Comparison of ENCODE assay signal across 14 cellular contexts in genomic region chr15:50484781-50485180, GRCh38.
DNase-seq lines count a peak whose midpoint lies in the region; ATAC-seq, FAIRE-seq and TF ChIP-seq lines count a peak whose summit lies in the region.
"Had no signal": no experiment of that assay in that cellular context is flagged by ENCODE, and none has a peak within 500 bp of the region (broad histone marks: within the 10 kb centered on the region; RNA-seq: fewer than 3 reads in every experiment).

No MANE protein-coding gene starts in this region.

- H4K20me1 ChIP-seq in SK-N-SH (ENCODE audit: insufficient read depth) (no peaks in the 10 kb centered on the region), GM12878 (ENCODE audit: control insufficient read depth, insufficient read depth) (no peaks in the 10 kb centered on the region)

- H3K9me3 ChIP-seq in SK-N-SH (no peaks in the 10 kb centered on the region), GM12878 (replicated peaks; ENCODE audit: control insufficient read depth, insufficient read depth, low read length) (peaks cover 5% of the 10 kb centered on the region), mucosa of descending colon (no peaks in the 10 kb centered on the region)
- H3K9me3 ChIP-seq: ovary, tibial artery had no signal

- H3F3A ChIP-seq in SK-N-SH (replicated peaks; ENCODE audit: insufficient read depth) = peaks cover 7% of the 10 kb centered on the region

- no peak for TF ChIP-seq EP300 in SK-N-SH (IDR thresholded peaks at IDR 0.05; ENCODE audit: borderline replicate concordance in 1 of 2, low read depth in 1 of 2, low read length in 1 of 2)
- TF ChIP-seq EP300 in GM12878 (IDR thresholded peaks at IDR 0.05; ENCODE audit: borderline replicate concordance in 1 of 2, control insufficient read depth in 1 of 2, low read depth in 2 of 2, low read length in 2 of 2) = no peak

- H3K27me3 ChIP-seq in SK-N-SH (ENCODE audit: insufficient read depth) (no peaks in the 10 kb centered on the region), GM12878 (replicated peaks in 1 of 2; ENCODE audit: control insufficient read depth in 2 of 2, insufficient read depth in 2 of 2, low read length in 1 of 2) (no peaks in the 10 kb centered on the region)
- H3K27me3 ChIP-seq: ovary, tibial artery had no signal

- H3K36me3 ChIP-seq in SK-N-SH (replicated peaks in 1 of 2; ENCODE audit: control insufficient read depth in 1 of 2, insufficient read depth in 2 of 2, low read length in 1 of 2) = peaks cover 56 to 69% of the 10 kb centered on the region in 2 experiments
- H3K36me3 ChIP-seq in GM12878 (ENCODE audit: control insufficient read depth in 2 of 2, insufficient read depth in 2 of 2, low read length in 1 of 2) = peaks cover 0 to 27% of the 10 kb centered on the region in 2 experiments
- H3K36me3 ChIP-seq in mucosa of descending colon (ENCODE audit: low read depth) = peaks cover 4% of the 10 kb centered on the region
- H3K36me3 ChIP-seq: ovary had no signal

- BruUV-seq in GM12878 (replicated peaks; lab: Mats Ljungman, UMichigan) = no TSS peak

- no peak overlapping the region for H3K4me2 ChIP-seq in SK-N-SH
- peak overlapping the region; percentile 18; the same call in 1 of the 2 replicates for H3K4me2 ChIP-seq in GM12878 (ENCODE audit: control insufficient read depth, insufficient read depth)

- H3K79me2 ChIP-seq in SK-N-SH (ENCODE audit: insufficient read depth) (no peaks in the 10 kb centered on the region), GM12878 (ENCODE audit: control insufficient read depth, insufficient read depth, low read length) (no peaks in the 10 kb centered on the region)

- DNase-seq in SK-N-SH (no peak), GM12878 (ENCODE audit: low read depth, low spot score) (peak; percentile 46), mucosa of descending colon (no peak), midbrain (lab: John Stamatoyannopoulos, UW) (no peak)
- no peak for DNase-seq in stimulated activated CD4-positive, alpha-beta T cell treated with anti-CD3 and anti-CD28 coated beads, Interleukin-1b, Interleukin-23, amount 100 ng/mL, for 48 hours
- DNase-seq: CD4-positive, CD25-positive, alpha-beta regulatory T cell; effector CD8-positive, alpha-beta T cell; HFFc6; ovary; tibial artery had no signal

- SMC1A ChIA-PET in GM12878 (lab: Charles Lee; ENCODE audit: uncharacterized antibody, unreplicated experiment) = interaction anchor here (0.8 kb wide), 1 partner anchor 79 kb away, joined by 4 read pairs; no protein-coding TSS in a partner anchor

- TF ChIP-seq CTCF in SK-N-SH (IDR thresholded peaks at IDR 0.05) (no peak), GM12878 (IDR thresholded peaks at IDR 0.05 in 2 of 3, conservative IDR thresholded peaks at IDR 0.05 in 1 of 3; ENCODE audit: control insufficient read depth in 2 of 3, extremely low read depth in 1 of 3, insufficient read depth in 1 of 3, low read depth in 3 of 3, low read length in 3 of 3) (no peak), mucosa of descending colon (IDR thresholded peaks at IDR 0.05) (no peak)

- POLR2A ChIA-PET in SK-N-SH (lab: Yijun Ruan, JAX) = no interaction called here
- POLR2A ChIA-PET in GM12878 (lab: Charles Lee) = interaction anchor here (0.6 kb wide), 2 partner anchors 11 to 1446 kb away, joined by 3 read pairs; no protein-coding TSS in a partner anchor

- TF ChIP-seq RAD21 in SK-N-SH (IDR thresholded peaks at IDR 0.05; ENCODE audit: low read length) = no peak
- TF ChIP-seq RAD21 in GM12878 (IDR thresholded peaks at IDR 0.05; ENCODE audit: insufficient read depth, low read depth, low read length) = no peak

- intact Hi-C loops in GM12878 (cut with micrococcal nuclease; ENCODE audit: unreplicated experiment) = loop anchor here (10.0 kb wide), 1 partner anchor 130 kb away; the partner anchor contains the start of gene GABPB1
- intact Hi-C loops in mucosa of descending colon (cut with DNase I, micrococcal nuclease) = no loop called here

- ATAC-seq in SK-N-SH treated with all-trans-retinoic acid at 6 μM for 48 hours = no peak
- peak; percentile 52 for ATAC-seq in GM21447 (IDR thresholded peaks at IDR 0.05; ENCODE audit: unreplicated experiment)
- ATAC-seq in HG03097 (IDR thresholded peaks at IDR 0.05; ENCODE audit: low FRiP score, unreplicated experiment) = peak; percentile 55
- ATAC-seq in GM12878 = peak; percentile 91
- no peak for ATAC-seq in mucosa of descending colon

- RAD21 ChIA-PET in GM12878 (lab: Charles Lee; ENCODE audit: unreplicated experiment) = interaction anchor here (0.6 kb wide), 1 partner anchor 55 kb away, joined by 4 read pairs; no protein-coding TSS in a partner anchor

- CTCF ChIA-PET in SK-N-SH (lab: Yijun Ruan, JAX) = no interaction called here
- CTCF ChIA-PET in GM12878 (lab: Yijun Ruan, JAX) = no interaction called here

- H3K4me3 ChIP-seq in SK-N-SH (ENCODE audit: low read depth in 2 of 2, low read length in 1 of 2) (no peak overlapping the region), GM12878 (no peak overlapping the region), mucosa of descending colon (no peak overlapping the region)
- H3K4me3 ChIP-seq: ovary, tibial artery had no signal

- TF ChIP-seq POLR2A in GM12878 (IDR thresholded peaks at IDR 0.05; ENCODE audit: low read depth, low read length) = no peak

- H3K4me1 ChIP-seq in SK-N-SH (ENCODE audit: control insufficient read depth in 1 of 2, insufficient read depth in 2 of 2, low read depth in 1 of 2, low read length in 1 of 2) (no peaks in the 10 kb centered on the region), GM12878 (ENCODE audit: control insufficient read depth, insufficient read depth, low read length) (peaks cover 9% of the 10 kb centered on the region; the same call in 1 of the 2 replicates), mucosa of descending colon (ENCODE audit: low read depth) (no peaks in the 10 kb centered on the region)
- H3K4me1 ChIP-seq: tibial artery had no signal

- no peaks in the 10 kb centered on the region for H3K9me2 ChIP-seq in SK-N-SH

- H2AFZ ChIP-seq in SK-N-SH (ENCODE audit: low read depth) (no peak overlapping the region), GM12878 (ENCODE audit: control insufficient read depth, low read depth, low read length) (no peak overlapping the region)

- in situ Hi-C loops in GM12878 (cut with MboI) = no loop called here

- H3K27ac ChIP-seq in SK-N-SH (ENCODE audit: low read depth in 2 of 2, low read length in 1 of 2) (no peak overlapping the region), GM12878 (ENCODE audit: control insufficient read depth, insufficient read depth) (no peak overlapping the region)
- H3K27ac ChIP-seq: 22Rv1, ovary, tibial artery had no signal

- peak; percentile 56 for FAIRE-seq in GM12878 (lab: Jason Lieb, UNC)

- 95% methylated on average over 1 of the region's 1 CpG for WGBS in SK-N-SH (ENCODE audit: low lambda C conversion rate)
- WGBS in GM12878 (ENCODE audit: insufficient coverage, insufficient replicate concordance, low lambda C conversion rate, missing lambda C conversion rate) = 4% methylated on average over 1 of the region's 1 CpG

- H3K9ac ChIP-seq in SK-N-SH (no peak overlapping the region), GM12878 (ENCODE audit: control insufficient read depth, insufficient read depth, low read length) (no peak overlapping the region)

TF ChIP-seq in SK-N-SH treated with all-trans-retinoic acid at 6 μM for 48 hours, 23 proteins besides CTCF, POLR2A, EP300 and RAD21:
- TF ChIP-seq ZNF8 (CRISPR knock-in tag; IDR thresholded peaks at IDR 0.05) (0 out of 2 replicates have a peak, but pooled peaks have one; percentile 46), TCF4 (CRISPR knock-in tag; IDR thresholded peaks at IDR 0.05; ENCODE audit: borderline replicate concordance) (no peak), TOX (CRISPR knock-in tag; IDR thresholded peaks at IDR 0.05; ENCODE audit: borderline replicate concordance) (no peak)

TF ChIP-seq in SK-N-SH, 30 proteins besides CTCF, POLR2A, EP300 and RAD21 (continues in another document):
- TF ChIP-seq IRF3 (IDR thresholded peaks at IDR 0.05; ENCODE audit: low read depth, low read length) (no peak), ELF1 (IDR thresholded peaks at IDR 0.05) (no peak), USF2 (IDR thresholded peaks at IDR 0.05; ENCODE audit: borderline replicate concordance, low read depth, low read length) (no peak)

TF ChIP-seq in GM12878, 131 proteins besides CTCF, POLR2A, EP300 and RAD21 (continues in another document):
- TF ChIP-seq IKZF2 (IDR thresholded peaks at IDR 0.05) (peak in 1 of 2 experiments; percentile 74; a peak in 3 of 4 replicates), TCF7 (IDR thresholded peaks at IDR 0.05; ENCODE audit: borderline replicate concordance) (0 out of 2 replicates have a peak, but pooled peaks have one; percentile 17), SPI1 (IDR thresholded peaks at IDR 0.05; ENCODE audit: borderline replicate concordance, insufficient read depth, low read depth, low read length) (peak; percentile 85), ATF2 (IDR thresholded peaks at IDR 0.05; ENCODE audit: low read length) (no peak), ZNF217 (IDR thresholded peaks at IDR 0.05) (peak; percentile 61), SUPT20H (IDR thresholded peaks at IDR 0.05; ENCODE audit: borderline replicate concordance, control insufficient read depth, low read depth, low read length) (no peak), BRCA1 (IDR thresholded peaks at IDR 0.05; ENCODE audit: low read depth, low read length) (no peak), E2F4 (IDR thresholded peaks at IDR 0.05; ENCODE audit: low read depth, low read length) (no peak), ZNF384 (IDR thresholded peaks at IDR 0.05; ENCODE audit: borderline replicate concordance, low read depth, low read length) (no peak), CHD1 (IDR thresholded peaks at IDR 0.05; ENCODE audit: low read depth, low read length) (no peak), RUNX3 (IDR thresholded peaks at IDR 0.05; ENCODE audit: low read length) (peak; percentile 53), CREM (IDR thresholded peaks at IDR 0.05; ENCODE audit: low read depth) (no peak)

Comparison
In these comparisons a context has a peak if more than half of its experiments do, and no peak if none do; other contexts are left out.
1. ATAC-seq: peak in GM21447 (single experiment), HG03097 (single experiment) and GM12878 (single experiment); none in SK-N-SH treated with all-trans-retinoic acid at 6 μM for 48 hours (single experiment) and mucosa of descending colon (single experiment).